ENCODE assay signal across 9 cellular contexts in genomic region chr22:36325163-36326031, GRCh38.
DNase-seq lines count a peak whose midpoint lies in the region; ATAC-seq and TF ChIP-seq lines count a peak whose summit lies in the region.
"Had no signal": no experiment of that assay in that cellular context is flagged by ENCODE, and none has a peak within 500 bp of the region (broad histone marks: within the 10 kb centered on the region; RNA-seq: fewer than 3 reads in every experiment).

No MANE protein-coding gene starts in this region.

- no peak overlapping the region for H3K4me3 ChIP-seq in CD8-positive, alpha-beta memory T cell (ENCODE audit: low read length)
- H3K4me3 ChIP-seq in foreskin fibroblast (ENCODE audit: low read depth in 1 of 2, low read length in 2 of 2): no peak overlapping the region

- CTCF ChIA-PET in CD8-positive, alpha-beta memory T cell (lab: Charles Lee): interaction anchor here (1.3 to 6.2 kb wide), 4 partner anchors 10 to 145 kb away, joined by 3 to 47 read pairs (median 15); no protein-coding TSS in a partner anchor
- CTCF ChIA-PET in activated CD8-positive, alpha-beta T cell treated with anti-CD3 and anti-CD28 coated beads for 36 hours (lab: Charles Lee): interaction anchor here (1.0 to 7.8 kb wide), 4 partner anchors 24 to 145 kb away, joined by 3 to 55 read pairs (median 4); no protein-coding TSS in a partner anchor

- no peak for ATAC-seq in activated CD8-positive, alpha-beta T cell treated with anti-CD3 and anti-CD28 coated beads for 36 hours
- ATAC-seq in sciatic nerve (peak; percentile 67), HG03025 (IDR thresholded peaks at IDR 0.05; ENCODE audit: low FRiP score, unreplicated experiment) (no peak)

- TF ChIP-seq CTCF in activated CD8-positive, alpha-beta T cell treated with anti-CD3 and anti-CD28 coated beads for 36 hours (IDR thresholded peaks at IDR 0.05): no peak
- TF ChIP-seq CTCF in foreskin fibroblast (IDR thresholded peaks at IDR 0.05; ENCODE audit: low read depth, low read length): no peak

- H3K27ac Mint-ChIP-seq in CD8-positive, alpha-beta memory T cell: peak overlapping the region in 7 of 8 donors; percentile 47 to 94 (median 75)
- peak overlapping the region; percentile 100 for H3K27ac Mint-ChIP-seq in activated CD8-positive, alpha-beta T cell treated with anti-CD3 and anti-CD28 coated beads for 36 hours

- no peak overlapping the region for H3K27ac ChIP-seq in CD8-positive, alpha-beta memory T cell (ENCODE audit: low read depth, low read length)

- no peaks in the 10 kb centered on the region for H3K9me3 ChIP-seq in CD8-positive, alpha-beta memory T cell (ENCODE audit: low read length)

- peaks cover 44 to 45% (median 44%) of the 10 kb centered on the region in 3 donors for H3K4me1 Mint-ChIP-seq in CD8-positive, alpha-beta memory T cell
- peaks cover 41% of the 10 kb centered on the region for H3K4me1 Mint-ChIP-seq in activated CD8-positive, alpha-beta T cell treated with anti-CD3 and anti-CD28 coated beads for 36 hours (ENCODE audit: low read depth)

- peaks cover 83% of the 10 kb centered on the region for H3K36me3 ChIP-seq in CD8-positive, alpha-beta memory T cell (ENCODE audit: insufficient read depth, low read length)

- H3K27me3 Mint-ChIP-seq in CD8-positive, alpha-beta memory T cell: no peaks in the 10 kb centered on the region
- no peaks in the 10 kb centered on the region for H3K27me3 Mint-ChIP-seq in activated CD8-positive, alpha-beta T cell treated with anti-CD3 and anti-CD28 coated beads for 36 hours

- DNase-seq in CD8-positive, alpha-beta memory T cell: no peak
- DNase-seq in activated CD8-positive, alpha-beta T cell treated with anti-CD3 and anti-CD28 coated beads for 36 hours: no peak
- DNase-seq in foreskin fibroblast: peak; percentile 60 to 85
- DNase-seq in sciatic nerve (ENCODE audit: low spot score): no peak
- DNase-seq in NCI-H2171 (lab: John Stamatoyannopoulos, UW): no peak
- no peak for DNase-seq in NK-92 (lab: John Stamatoyannopoulos, UW; ENCODE audit: unreplicated experiment)
- DNase-seq in NCI-H748 (lab: John Stamatoyannopoulos, UW; ENCODE audit: unreplicated experiment): no peak
- DNase-seq: activated T-cell treated with anti-CD3 and anti-CD28 coated beads, Interleukin-2, amount 50 U/mL, for 1 hour had no signal

- peaks cover 5 to 96% (median 28%) of the 10 kb centered on the region in 3 donors for H3K36me3 Mint-ChIP-seq in CD8-positive, alpha-beta memory T cell
- H3K36me3 Mint-ChIP-seq in activated CD8-positive, alpha-beta T cell treated with anti-CD3 and anti-CD28 coated beads for 36 hours (ENCODE audit: low read depth): peaks cover 82% of the 10 kb centered on the region

- peak overlapping the region in 2 of 7 donors; percentile 20 to 54 for H3K4me3 Mint-ChIP-seq in CD8-positive, alpha-beta memory T cell
- H3K4me3 Mint-ChIP-seq in activated CD8-positive, alpha-beta T cell treated with anti-CD3 and anti-CD28 coated beads for 36 hours: no peak overlapping the region

- POLR2A ChIA-PET in CD8-positive, alpha-beta memory T cell (lab: Charles Lee): interaction anchor here (0.6 kb wide), 4 partner anchors 25 to 180 kb away, joined by 3 to 11 read pairs (median 4); no protein-coding TSS in a partner anchor
- POLR2A ChIA-PET in activated CD8-positive, alpha-beta T cell treated with anti-CD3 and anti-CD28 coated beads for 36 hours (lab: Charles Lee): interaction anchor here (0.9 to 44.1 kb wide), 4 partner anchors 13 to 127 kb away, joined by 4 to 1125 read pairs (median 6); partner anchors contain the start of gene MYH9

- H3K4me1 ChIP-seq in CD8-positive, alpha-beta memory T cell (ENCODE audit: insufficient read depth, low read length): peaks cover 29% of the 10 kb centered on the region

- no peaks in the 10 kb centered on the region for H3K27me3 ChIP-seq in CD8-positive, alpha-beta memory T cell (ENCODE audit: insufficient read depth, low read length, poor library complexity, severe bottlenecking)

- intact Hi-C loops in activated CD8-positive, alpha-beta T cell treated with anti-CD3 and anti-CD28 coated beads for 36 hours (cut with micrococcal nuclease): no loop called here
- intact Hi-C loops in sciatic nerve (cut with DNase I): no loop called here

- H3K9me3 Mint-ChIP-seq in CD8-positive, alpha-beta memory T cell: no peaks in the 10 kb centered on the region
- H3K9me3 Mint-ChIP-seq in activated CD8-positive, alpha-beta T cell treated with anti-CD3 and anti-CD28 coated beads for 36 hours: no peaks in the 10 kb centered on the region

Comparison
In these comparisons a context has a peak if more than half of its experiments do, and no peak if none do; other contexts are left out.
1. DNase-seq: peak in foreskin fibroblast (2 of 2); none in CD8-positive, alpha-beta memory T cell (0 of 5), activated CD8-positive, alpha-beta T cell treated with anti-CD3 and anti-CD28 coated beads for 36 hours (single experiment), sciatic nerve (single experiment), NCI-H2171 (single experiment), NK-92 (single experiment) and NCI-H748 (single experiment).